ENCODE assay signal across 8 cellular contexts in genomic region chr6:159044899-159045727, GRCh38. TPM values are rescaled to one million over a fixed set of nuclear protein-coding genes. Genes with fewer than 3 reads are reported as not detected.
A peak's percentile ranks its signal among the peaks of the same experiment; 100 is the strongest.
DNase-seq lines count a peak whose midpoint lies in the region; ATAC-seq and TF ChIP-seq lines count a peak whose summit lies in the region.

Gene TAGAP (minus strand): TSS chr6:159044991. CDS start chr6:159044146, 845 bp downstream.

- DNase-seq in CD4-positive, alpha-beta memory T cell, result peak; percentile 86 to 96 (median 91)
- DNase-seq in ovary, result peak in 3 of 5 donors; percentile 46 to 58 (median 54)
- peak; percentile 73 to 75 for DNase-seq in tibial artery
- no peak for DNase-seq in mesothelial cell of epicardium (ENCODE audit: low spot score in 2 of 2, unreplicated experiment in 2 of 2)

- H3K27me3 Mint-ChIP-seq in CD4-positive, alpha-beta memory T cell, result peaks cover 0 to 2% of the 10 kb centered on the region in 2 donors
- H3K27me3 Mint-ChIP-seq in mesothelial cell of epicardium (ENCODE audit: low read depth), result peaks cover 24% of the 10 kb centered on the region

- peak within 1 kb of the TSS; percentile 99 to 100 (median 100) for H3K4me3 Mint-ChIP-seq in CD4-positive, alpha-beta memory T cell
- H3K4me3 Mint-ChIP-seq in mesothelial cell of epicardium, result no peak within 1 kb of the TSS

- TF ChIP-seq EP300 in ovary (IDR thresholded peaks at IDR 0.05), result no peak

- POLR2A ChIA-PET in CD4-positive, alpha-beta memory T cell (lab: Charles Lee; ENCODE audit: partially characterized antibody), result interaction anchor here (0.6 to 17.5 kb wide), 23 partner anchors 8 to 481 kb away, joined by 3 to 651 read pairs (median 6); partner anchors contain the start of genes EZR and RSPH3

- WGBS in ovary, 3 donors, result 25 to 34% (median 28%) methylated on average over 15 of the region's 15 CpGs

- H3K4me1 ChIP-seq in CD4-positive, alpha-beta memory T cell (ENCODE audit: insufficient read depth, low read length), result peaks cover 50% of the 10 kb centered on the region
- H3K4me1 ChIP-seq in duodenal mucosa (ENCODE audit: control insufficient read depth in 1 of 2, insufficient read depth in 2 of 2, low read length in 2 of 2), result peaks cover 13 to 24% of the 10 kb centered on the region in 2 donors
- peaks cover 3% of the 10 kb centered on the region for H3K4me1 ChIP-seq in ovary (ENCODE audit: insufficient read depth)
- peaks cover 0 to 4% (median 0%) of the 10 kb centered on the region in 4 donors for H3K4me1 ChIP-seq in tibial artery

- H3K36me3 Mint-ChIP-seq in CD4-positive, alpha-beta memory T cell, result peaks cover 48% of the 10 kb centered on the region in 2 donors
- no peaks in the 10 kb centered on the region for H3K36me3 Mint-ChIP-seq in mesothelial cell of epicardium

- H3K4me1 Mint-ChIP-seq in CD4-positive, alpha-beta memory T cell, result peaks cover 37 to 76% (median 55%) of the 10 kb centered on the region in 4 donors
- peaks cover 6% of the 10 kb centered on the region for H3K4me1 Mint-ChIP-seq in mesothelial cell of epicardium

- H3K4me3 ChIP-seq in CD4-positive, alpha-beta memory T cell (ENCODE audit: low read length in 2 of 2), result peak within 1 kb of the TSS; percentile 77 to 79
- H3K4me3 ChIP-seq in duodenal mucosa (ENCODE audit: low read depth in 1 of 2, low read length in 2 of 2), result peak within 1 kb of the TSS; percentile 53 to 69
- peak within 1 kb of the TSS; percentile 17 for H3K4me3 ChIP-seq in ovary
- peak within 1 kb of the TSS; percentile 15 to 21 for H3K4me3 ChIP-seq in tibial artery

- peak within 1 kb of the TSS; percentile 98 to 100 (median 99) for H3K27ac Mint-ChIP-seq in CD4-positive, alpha-beta memory T cell
- H3K27ac Mint-ChIP-seq in mesothelial cell of epicardium, result no peak within 1 kb of the TSS

- no peak for TF ChIP-seq POLR2A in ovary (IDR thresholded peaks at IDR 0.05)

- ATAC-seq in GM19438 (IDR thresholded peaks at IDR 0.05; ENCODE audit: low read depth, unreplicated experiment) (peak; percentile 85), HG03575 (IDR thresholded peaks at IDR 0.05; ENCODE audit: extremely low read depth, insufficient number of reproducible peaks, low FRiP score, unreplicated experiment) (peak; percentile 66)
- ATAC-seq in activated CD4-positive, CD25-positive, alpha-beta regulatory T cell treated with anti-CD3 and anti-CD28 coated beads, Interleukin-2, amount 50 U/mL, for 24 hours, result peak; percentile 83 to 86

- intact Hi-C loops in CD4-positive, alpha-beta memory T cell (cut with micrococcal nuclease), result loop anchor here (5.0 kb wide), 1 partner anchor 193 kb away; no protein-coding TSS in a partner anchor
- intact Hi-C loops in ovary (cut with DNase I) (loop anchor here in 2 of 4 donors (5.0 kb wide), 1 partner anchor 57 kb away; no protein-coding TSS in a partner anchor), tibial artery (cut with DNase I; ENCODE audit: low total_unique reads) (no loop called here)

- CTCF ChIA-PET in CD4-positive, alpha-beta memory T cell (lab: Charles Lee; ENCODE audit: partially characterized antibody), result interaction anchor here (0.7 to 14.2 kb wide), 15 partner anchors 8 to 89 kb away, joined by 3 to 333 read pairs (median 7); no protein-coding TSS in a partner anchor

- peak within 1 kb of the TSS; percentile 57 to 59 for H3K9ac ChIP-seq in duodenal mucosa (ENCODE audit: low read depth in 1 of 2, low read length in 2 of 2)

- TF ChIP-seq CTCF in ovary (IDR thresholded peaks at IDR 0.05) (no peak), tibial artery (IDR thresholded peaks at IDR 0.05) (no peak), mesothelial cell of epicardium (IDR thresholded peaks at IDR 0.05; ENCODE audit: unreplicated experiment) (no peak)

- H3K9me3 ChIP-seq in CD4-positive, alpha-beta memory T cell (ENCODE audit: control insufficient read depth in 1 of 2, low read length in 2 of 2), result no peaks in the 10 kb centered on the region
- H3K9me3 ChIP-seq in duodenal mucosa (ENCODE audit: control insufficient read depth in 1 of 2, low read length in 2 of 2), result no peaks in the 10 kb centered on the region
- no peaks in the 10 kb centered on the region for H3K9me3 ChIP-seq in ovary
- no peaks in the 10 kb centered on the region for H3K9me3 ChIP-seq in tibial artery

- peaks cover 29% of the 10 kb centered on the region for H3K36me3 ChIP-seq in CD4-positive, alpha-beta memory T cell (ENCODE audit: insufficient read depth, low read length)
- peaks cover 3 to 9% of the 10 kb centered on the region in 2 donors for H3K36me3 ChIP-seq in duodenal mucosa (ENCODE audit: control insufficient read depth in 1 of 2, insufficient read depth in 2 of 2, low read length in 2 of 2)
- no peaks in the 10 kb centered on the region for H3K36me3 ChIP-seq in ovary
- no peaks in the 10 kb centered on the region for H3K36me3 ChIP-seq in tibial artery

- peak within 1 kb of the TSS; percentile 82 for H3K27ac ChIP-seq in CD4-positive, alpha-beta memory T cell (ENCODE audit: low read depth, low read length)
- H3K27ac ChIP-seq in duodenal mucosa (ENCODE audit: low read depth, low read length) (peak within 1 kb of the TSS; percentile 15), ovary (no peak within 1 kb of the TSS), tibial artery (no peak within 1 kb of the TSS)

- peaks cover 0 to 3% (median 0%) of the 10 kb centered on the region in 8 donors for H3K9me3 Mint-ChIP-seq in CD4-positive, alpha-beta memory T cell
- no peaks in the 10 kb centered on the region for H3K9me3 Mint-ChIP-seq in mesothelial cell of epicardium

- no peaks in the 10 kb centered on the region for H3K27me3 ChIP-seq in CD4-positive, alpha-beta memory T cell (ENCODE audit: insufficient read depth, low read length)
- H3K27me3 ChIP-seq in duodenal mucosa (ENCODE audit: control insufficient read depth in 1 of 2, insufficient read depth in 2 of 2, low read length in 2 of 2) (no peaks in the 10 kb centered on the region), ovary (no peaks in the 10 kb centered on the region), tibial artery (peaks cover 0 to 5% of the 10 kb centered on the region in 2 donors)

RNA-seq across cellular contexts. Expression of gene TAGAP, which starts in this region (rescaled TPM):
- total RNA-seq in CD4-positive, alpha-beta memory T cell, result 100 to 1,000 TPM; 160 to 161 TPM
- 100 to 1,000 TPM; 215 to 276 TPM for polyA plus RNA-seq in CD4-positive, alpha-beta memory T cell
- 1 to 10 TPM in 5 of 7 donors, under 1 TPM in 2; 0.58 to 2.3 (median 1.4) TPM for total RNA-seq in ovary
- 1 to 10 TPM in 1 of 2 donors, under 1 TPM in 1; 0.65 to 5.1 TPM for polyA plus RNA-seq in ovary
- 0.16 to 0.32 TPM (median 0.24 TPM) in 3 replicates for total RNA-seq in mesothelial cell of epicardium

Comparison
In these comparisons a context has a peak if more than half of its experiments do, and no peak if none do; other contexts are left out.
1. RNA of gene TAGAP (total RNA-seq): 160 to 161 TPM in CD4-positive, alpha-beta memory T cell; 0.58 to 2.3 TPM in ovary and 0.16 to 0.32 TPM in mesothelial cell of epicardium; every median in the first group is over 10 times any median in the second.
2. RNA of gene TAGAP (polyA plus RNA-seq): 215 to 276 TPM in CD4-positive, alpha-beta memory T cell; 0.65 to 5.1 TPM in ovary; every median in the first group is over 10 times any median in the second.
3. DNase-seq: peak in CD4-positive, alpha-beta memory T cell (5 of 5), ovary (3 of 5) and tibial artery (2 of 2); none in mesothelial cell of epicardium (0 of 2).
4. H3K27ac ChIP-seq: peak in CD4-positive, alpha-beta memory T cell (single experiment) and duodenal mucosa (single experiment); none in ovary (0 of 2) and tibial artery (0 of 2).
5. H3K4me3 ChIP-seq: peak in every context shown above with its lines; median percentile 78 in CD4-positive, alpha-beta memory T cell; 61 in duodenal mucosa; 18 in tibial artery; 17 in ovary.
6. Peak in every context shown above with its lines, with median percentiles within 50 percentile points of each other: ATAC-seq.